Comparison of ENCODE assay signal across 19 cellular contexts in the genomic region with DNA sequence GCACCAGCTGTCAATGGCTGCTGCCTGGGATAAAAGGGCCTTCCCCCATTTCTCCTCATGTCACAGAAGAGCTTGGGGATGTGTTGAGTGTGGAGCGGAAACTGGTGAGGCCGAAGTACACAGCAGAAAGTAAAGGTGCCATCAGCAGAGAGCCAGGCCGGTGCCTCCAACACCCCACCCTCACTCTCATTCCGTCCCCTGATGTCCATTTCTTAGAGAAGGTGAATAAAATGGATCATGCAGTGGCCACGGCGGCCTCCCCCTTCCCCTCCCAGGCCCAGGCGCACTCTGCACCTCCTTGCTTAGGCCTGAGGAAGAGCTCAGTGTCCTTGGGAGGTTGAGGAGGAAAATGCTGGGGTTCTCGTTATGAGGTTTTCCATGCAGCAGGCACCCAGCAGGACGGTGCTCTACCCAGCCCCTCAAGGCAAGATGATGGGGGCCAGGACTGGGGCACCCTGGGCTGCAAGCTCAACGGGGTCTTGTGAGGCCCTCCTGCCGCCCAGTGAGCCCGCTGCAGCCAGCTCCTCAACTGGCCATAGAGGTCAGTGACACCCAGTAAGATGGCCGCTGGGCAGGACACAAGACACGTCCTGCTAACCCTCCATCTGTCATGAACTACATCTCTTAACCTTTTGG.
"Had no signal": no experiment of that assay in that cellular context is flagged by ENCODE, and none has a peak within 500 bp of the region (broad histone marks: within the 10 kb centered on the region; RNA-seq: fewer than 3 reads in every experiment).

No MANE protein-coding gene starts in this region.

- DNase-seq: activated CD4-positive, alpha-beta T cell treated with anti-CD3 and anti-CD28 coated beads for 4 hours; activated CD4-positive, alpha-beta T cell treated with anti-CD3 and anti-CD28 coated beads, Interleukin-2, amount 50 U/mL, for 4 hours; activated effector memory CD4-positive, alpha-beta T cell treated with Interleukin-2 at 50 U/mL for 16 hours; activated naive CD4-positive, alpha-beta T cell treated with Interleukin-2 at 50 U/mL for 16 hours; amygdala; dermis blood vessel endothelial cell; effector CD4-positive, alpha-beta T cell; foreskin melanocyte; left ventricle myocardium inferior; stimulated activated CD4-positive, alpha-beta T cell treated with anti-CD3 and anti-CD28 coated beads, Interleukin-15, amount 100 ng/mL, for 24 hours; stimulated activated CD4-positive, alpha-beta T cell treated with anti-CD3 and anti-CD28 coated beads, Interleukin-2, amount 100 ng/mL, for 24 hours; stimulated activated naive CD4-positive, alpha-beta T cell treated with Interleukin-2 at 50 U/mL for 16 hours; T-helper 1 cell; testis had no signal

- H3K27ac ChIP-seq: esophagus muscularis mucosa, left ventricle myocardium inferior, neutrophil, prostate gland, testis, vagina had no signal

- H3K36me3 ChIP-seq: esophagus muscularis mucosa, left ventricle myocardium inferior, neutrophil, prostate gland, vagina had no signal

- H3K4me1 ChIP-seq: esophagus muscularis mucosa, left ventricle myocardium inferior, prostate gland, testis, vagina had no signal

- H3K9me3 ChIP-seq: esophagus muscularis mucosa, left ventricle myocardium inferior, neutrophil, prostate gland, testis, vagina had no signal

- H3K4me3 ChIP-seq: esophagus muscularis mucosa, left ventricle myocardium inferior, prostate gland, smooth muscle cell, testis, vagina had no signal
